Comparison of ENCODE assay signal across 1 cellular context in the genomic region with DNA sequence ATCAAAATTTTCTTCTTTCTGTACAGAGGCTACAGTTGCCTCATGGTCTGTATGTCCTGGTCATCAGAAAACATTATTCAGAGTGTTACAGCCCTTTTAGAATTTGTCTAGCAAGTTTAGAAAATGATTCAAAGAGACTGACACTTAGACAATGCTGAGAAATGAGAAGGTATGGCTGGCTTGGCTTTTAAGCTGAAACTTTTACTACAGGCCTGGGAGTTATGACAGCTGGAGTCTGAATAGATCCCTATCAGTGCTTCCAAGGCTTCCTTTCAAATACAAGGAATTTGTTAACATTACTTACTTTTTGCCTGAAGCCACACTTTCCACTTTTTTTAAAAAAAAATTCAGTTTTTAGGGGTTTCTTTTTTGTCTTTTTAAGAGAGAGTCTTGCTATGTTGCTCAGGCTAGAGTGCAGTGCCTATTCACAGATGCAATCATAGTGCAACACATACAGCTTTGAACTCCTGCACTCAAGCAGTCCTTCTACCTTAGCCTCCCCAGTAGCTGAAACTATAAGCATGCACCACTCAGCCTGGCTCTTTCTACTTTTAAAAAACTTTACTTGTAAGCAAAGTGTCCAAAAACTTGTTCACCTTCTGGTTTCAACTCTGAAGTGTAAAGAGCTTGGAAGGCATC.
TF ChIP-seq lines count a peak whose summit lies in the region.

No MANE protein-coding gene starts in this region.

TF ChIP-seq in K562, 482 proteins besides CTCF, POLR2A, EP300 and RAD21:
- TF ChIP-seq TARDBP (IDR thresholded peaks at IDR 0.05) (no peak), CEBPB (tag; IDR thresholded peaks at IDR 0.05) (no peak), KHSRP (IDR thresholded peaks at IDR 0.05) (no peak), HEY1 (CRISPR knock-in tag; IDR thresholded peaks at IDR 0.05; ENCODE audit: borderline replicate concordance) (no peak), FOXJ2 (tag; IDR thresholded peaks at IDR 0.05) (no peak), KDM4B (IDR thresholded peaks at IDR 0.05; ENCODE audit: borderline replicate concordance in 2 of 2, low read depth in 1 of 2) (no peak), ELF2 (CRISPR knock-in tag; IDR thresholded peaks at IDR 0.05) (no peak), POLR2AphosphoS5 (IDR thresholded peaks at IDR 0.05; ENCODE audit: control insufficient read depth, insufficient read depth, low read depth, low read length) (no peak), ARNT (IDR thresholded peaks at IDR 0.05) (no peak)
- TF ChIP-seq, protein P1, sequence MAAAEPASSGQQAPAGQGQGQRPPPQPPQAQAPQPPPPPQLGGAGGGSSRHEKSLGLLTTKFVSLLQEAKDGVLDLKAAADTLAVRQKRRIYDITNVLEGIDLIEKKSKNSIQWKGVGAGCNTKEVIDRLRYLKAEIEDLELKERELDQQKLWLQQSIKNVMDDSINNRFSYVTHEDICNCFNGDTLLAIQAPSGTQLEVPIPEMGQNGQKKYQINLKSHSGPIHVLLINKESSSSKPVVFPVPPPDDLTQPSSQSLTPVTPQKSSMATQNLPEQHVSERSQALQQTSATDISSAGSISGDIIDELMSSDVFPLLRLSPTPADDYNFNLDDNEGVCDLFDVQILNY (CRISPR knock-in tag; IDR thresholded peaks at IDR 0.05) = no peak
- TF ChIP-seq, protein P2, sequence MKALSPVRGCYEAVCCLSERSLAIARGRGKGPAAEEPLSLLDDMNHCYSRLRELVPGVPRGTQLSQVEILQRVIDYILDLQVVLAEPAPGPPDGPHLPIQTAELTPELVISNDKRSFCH (CRISPR knock-in tag; IDR thresholded peaks at IDR 0.05) = no peak
- TF ChIP-seq, protein P2 (tag; IDR thresholded peaks at IDR 0.05) = no peak
- TF ChIP-seq, protein P3, sequence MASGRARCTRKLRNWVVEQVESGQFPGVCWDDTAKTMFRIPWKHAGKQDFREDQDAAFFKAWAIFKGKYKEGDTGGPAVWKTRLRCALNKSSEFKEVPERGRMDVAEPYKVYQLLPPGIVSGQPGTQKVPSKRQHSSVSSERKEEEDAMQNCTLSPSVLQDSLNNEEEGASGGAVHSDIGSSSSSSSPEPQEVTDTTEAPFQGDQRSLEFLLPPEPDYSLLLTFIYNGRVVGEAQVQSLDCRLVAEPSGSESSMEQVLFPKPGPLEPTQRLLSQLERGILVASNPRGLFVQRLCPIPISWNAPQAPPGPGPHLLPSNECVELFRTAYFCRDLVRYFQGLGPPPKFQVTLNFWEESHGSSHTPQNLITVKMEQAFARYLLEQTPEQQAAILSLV (tag; IDR thresholded peaks at IDR 0.05) = no peak
- TF ChIP-seq, protein P4, sequence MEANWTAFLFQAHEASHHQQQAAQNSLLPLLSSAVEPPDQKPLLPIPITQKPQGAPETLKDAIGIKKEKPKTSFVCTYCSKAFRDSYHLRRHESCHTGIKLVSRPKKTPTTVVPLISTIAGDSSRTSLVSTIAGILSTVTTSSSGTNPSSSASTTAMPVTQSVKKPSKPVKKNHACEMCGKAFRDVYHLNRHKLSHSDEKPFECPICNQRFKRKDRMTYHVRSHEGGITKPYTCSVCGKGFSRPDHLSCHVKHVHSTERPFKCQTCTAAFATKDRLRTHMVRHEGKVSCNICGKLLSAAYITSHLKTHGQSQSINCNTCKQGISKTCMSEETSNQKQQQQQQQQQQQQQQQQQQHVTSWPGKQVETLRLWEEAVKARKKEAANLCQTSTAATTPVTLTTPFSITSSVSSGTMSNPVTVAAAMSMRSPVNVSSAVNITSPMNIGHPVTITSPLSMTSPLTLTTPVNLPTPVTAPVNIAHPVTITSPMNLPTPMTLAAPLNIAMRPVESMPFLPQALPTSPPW (CRISPR knock-in tag; IDR thresholded peaks at IDR 0.05) = no peak
- TF ChIP-seq, protein P5, sequence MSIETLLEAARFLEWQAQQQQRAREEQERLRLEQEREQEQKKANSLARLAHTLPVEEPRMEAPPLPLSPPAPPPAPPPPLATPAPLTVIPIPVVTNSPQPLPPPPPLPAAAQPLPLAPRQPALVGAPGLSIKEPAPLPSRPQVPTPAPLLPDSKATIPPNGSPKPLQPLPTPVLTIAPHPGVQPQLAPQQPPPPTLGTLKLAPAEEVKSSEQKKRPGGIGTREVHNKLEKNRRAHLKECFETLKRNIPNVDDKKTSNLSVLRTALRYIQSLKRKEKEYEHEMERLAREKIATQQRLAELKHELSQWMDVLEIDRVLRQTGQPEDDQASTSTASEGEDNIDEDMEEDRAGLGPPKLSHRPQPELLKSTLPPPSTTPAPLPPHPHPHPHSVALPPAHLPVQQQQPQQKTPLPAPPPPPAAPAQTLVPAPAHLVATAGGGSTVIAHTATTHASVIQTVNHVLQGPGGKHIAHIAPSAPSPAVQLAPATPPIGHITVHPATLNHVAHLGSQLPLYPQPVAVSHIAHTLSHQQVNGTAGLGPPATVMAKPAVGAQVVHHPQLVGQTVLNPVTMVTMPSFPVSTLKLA (conservative IDR thresholded peaks at IDR 0.05) = no peak
TF ChIP-seq in K562: peak in this region for 0.
